ENCODE assay signal across 1 cellular context in genomic region chr7:98613601-98614425, GRCh38.
TF ChIP-seq lines count a peak whose summit lies in the region.

No MANE protein-coding gene starts in this region.

TF ChIP-seq in K562, 482 proteins besides CTCF, POLR2A, EP300 and RAD21 (continued from another document):
- no peak for TF ChIP-seq BCLAF1 (IDR thresholded peaks at IDR 0.05; ENCODE audit: borderline replicate concordance in 1 of 2, control insufficient read depth in 1 of 2, low read depth in 2 of 2, low read length in 1 of 2)
- no peak for TF ChIP-seq TFAM (CRISPR knock-in tag; conservative IDR thresholded peaks at IDR 0.05)
- TF ChIP-seq RBBP5 (IDR thresholded peaks at IDR 0.05; ENCODE audit: borderline replicate concordance, insufficient read depth, low read length, poor library complexity, severe bottlenecking), result no peak
- TF ChIP-seq MCM5 (IDR thresholded peaks at IDR 0.05; ENCODE audit: low read depth), result no peak
- no peak for TF ChIP-seq AFF4 (CRISPR knock-in tag; IDR thresholded peaks at IDR 0.05)
- TF ChIP-seq FOXA1 (IDR thresholded peaks at IDR 0.05; ENCODE audit: borderline replicate concordance), result no peak
- peak; percentile 92 for TF ChIP-seq REST (CRISPR knock-in tag; IDR thresholded peaks at IDR 0.05; ENCODE audit: low read depth)
- TF ChIP-seq SREBF2 (CRISPR knock-in tag; IDR thresholded peaks at IDR 0.05), result no peak
- no peak for TF ChIP-seq ZKSCAN8 (CRISPR knock-in tag; IDR thresholded peaks at IDR 0.05)
- TF ChIP-seq ZNF830 (CRISPR knock-in tag; IDR thresholded peaks at IDR 0.05), result no peak
